ENCODE assay signal across 18 cellular contexts in genomic region chr1:43363935-43364525, GRCh38. TPM values are rescaled to one million over a fixed set of nuclear protein-coding genes. Genes with fewer than 3 reads are reported as not detected.
DNase-seq lines count a peak whose midpoint lies in the region; ATAC-seq, FAIRE-seq and TF ChIP-seq lines count a peak whose summit lies in the region.
"Had no signal": no experiment of that assay in that cellular context is flagged by ENCODE, and none has a peak within 500 bp of the region (broad histone marks: within the 10 kb centered on the region; RNA-seq: fewer than 3 reads in every experiment).

No MANE protein-coding gene starts in this region.

- peak overlapping the region; percentile 59 for H3K27ac Mint-ChIP-seq in activated naive CD4-positive, alpha-beta T cell treated with anti-CD3 and anti-CD28 coated beads, Interleukin-2, amount 10 ng/mL, durations not matched to agents 7 days and 5 days
- peak overlapping the region in 1 of 2 donors; percentile 94 for H3K27ac Mint-ChIP-seq in activated naive CD4-positive, alpha-beta T cell treated with anti-CD3 and anti-CD28 coated beads, Interleukin-2, amount 50 U/mL, for 72 hours

- POLR2A ChIA-PET in SK-N-SH (lab: Yijun Ruan, JAX) = interaction anchor here (0.6 kb wide), 1 partner anchor 288 kb away, joined by 3 read pairs; no protein-coding TSS in a partner anchor

- H3K79me2 ChIP-seq in Karpas-422 (ENCODE audit: low read length) (peaks cover 56% of the 10 kb centered on the region), SK-N-SH (ENCODE audit: insufficient read depth) (peaks cover 88% of the 10 kb centered on the region)

- no peak for TF ChIP-seq EP300 in SK-N-SH (IDR thresholded peaks at IDR 0.05; ENCODE audit: borderline replicate concordance in 1 of 2, low read depth in 1 of 2, low read length in 1 of 2)

- H3K4me3 ChIP-seq in Karpas-422 (ENCODE audit: low read length) = no peak overlapping the region
- H3K4me3 ChIP-seq in adipocyte (ENCODE audit: low read length) = no peak overlapping the region
- H3K4me3 ChIP-seq in small intestine (ENCODE audit: low read depth in 1 of 2, low read length in 2 of 2) = no peak overlapping the region
- H3K4me3 ChIP-seq in MG63 = no peak overlapping the region
- no peak overlapping the region for H3K4me3 ChIP-seq in SK-N-SH (ENCODE audit: low read depth in 2 of 2, low read length in 1 of 2)
- H3K4me3 ChIP-seq: body of pancreas, esophagus muscularis mucosa, right atrium auricular region, SK-N-MC had no signal

- H3K4me3 Mint-ChIP-seq in activated naive CD4-positive, alpha-beta T cell treated with anti-CD3 and anti-CD28 coated beads, Interleukin-2, amount 10 ng/mL, durations not matched to agents 7 days and 5 days = no peak overlapping the region

- H3K36me3 ChIP-seq in Karpas-422 (ENCODE audit: insufficient read depth, low read length) (peaks cover 46% of the 10 kb centered on the region), adipocyte (ENCODE audit: control insufficient read depth, insufficient read depth, low read length, severe bottlenecking) (peaks cover 49% of the 10 kb centered on the region), small intestine (ENCODE audit: control insufficient read depth in 2 of 2, insufficient read depth in 2 of 2, low read length in 2 of 2) (peaks cover 4 to 17% of the 10 kb centered on the region in 2 donors), MG63 (peaks cover 69% of the 10 kb centered on the region), SK-N-SH (replicated peaks in 1 of 2; ENCODE audit: control insufficient read depth in 1 of 2, insufficient read depth in 2 of 2, low read length in 1 of 2) (peaks cover 37 to 49% of the 10 kb centered on the region in 2 experiments)

- TF ChIP-seq RAD21 in SK-N-SH (IDR thresholded peaks at IDR 0.05; ENCODE audit: low read length) = no peak

- H3K9me3 Mint-ChIP-seq in activated naive CD4-positive, alpha-beta T cell treated with anti-CD3 and anti-CD28 coated beads, Interleukin-2, amount 10 ng/mL, durations not matched to agents 7 days and 5 days = no peaks in the 10 kb centered on the region
- no peaks in the 10 kb centered on the region for H3K9me3 Mint-ChIP-seq in activated naive CD4-positive, alpha-beta T cell treated with anti-CD3 and anti-CD28 coated beads, Interleukin-2, amount 50 U/mL, for 72 hours

- H3K4me1 Mint-ChIP-seq in activated naive CD4-positive, alpha-beta T cell treated with anti-CD3 and anti-CD28 coated beads, Interleukin-2, amount 10 ng/mL, durations not matched to agents 7 days and 5 days = peaks cover 75% of the 10 kb centered on the region

- H3K9me2 ChIP-seq in Karpas-422 (replicated peaks; ENCODE audit: insufficient read depth, low read length) (no peaks in the 10 kb centered on the region), SK-N-SH (no peaks in the 10 kb centered on the region)

- DNase-seq in activated naive CD4-positive, alpha-beta T cell treated with anti-CD3 and anti-CD28 coated beads, Interleukin-2, amount 10 ng/mL, durations not matched to agents 7 days and 5 days = no peak
- no peak for DNase-seq in activated naive CD4-positive, alpha-beta T cell treated with anti-CD3 and anti-CD28 coated beads, Interleukin-2, amount 50 U/mL, for 72 hours (ENCODE audit: low spot score in 2 of 2)
- peak; percentile 52 for DNase-seq in Karpas-422
- no peak for DNase-seq in adipocyte (ENCODE audit: low read depth)
- no peak for DNase-seq in small intestine
- DNase-seq in MG63 = no peak
- no peak for DNase-seq in SK-N-SH
- DNase-seq in substantia nigra (lab: John Stamatoyannopoulos, UW) = no peak
- DNase-seq: body of pancreas, dermis blood vessel endothelial cell, GOT3, NCI-H187 had no signal

- CTCF ChIA-PET in activated naive CD4-positive, alpha-beta T cell treated with anti-CD3 and anti-CD28 coated beads, Interleukin-2, amount 10 ng/mL, durations not matched to agents 7 days and 5 days (lab: Charles Lee) = no interaction called here
- CTCF ChIA-PET in SK-N-SH (lab: Yijun Ruan, JAX) = interaction anchor here (1.6 kb wide), 1 partner anchor 13 kb away, joined by 4 read pairs; no protein-coding TSS in a partner anchor

- no peak overlapping the region for H3K4me2 ChIP-seq in Karpas-422 (ENCODE audit: low read depth, low read length, poor library complexity, severe bottlenecking)
- H3K4me2 ChIP-seq in SK-N-SH = no peak overlapping the region

- H2AFZ ChIP-seq in Karpas-422 (ENCODE audit: low read length) = no peak overlapping the region
- no peak overlapping the region for H2AFZ ChIP-seq in SK-N-SH (ENCODE audit: low read depth)

- no peak for FAIRE-seq in small intestine (lab: Jason Lieb, UNC)
- FAIRE-seq: islet of Langerhans had no signal

- H3K4me1 ChIP-seq in Karpas-422 (ENCODE audit: low read length) (peaks cover 47% of the 10 kb centered on the region), adipocyte (ENCODE audit: control insufficient read depth, insufficient read depth, low read length) (peaks cover 35% of the 10 kb centered on the region), small intestine (ENCODE audit: control insufficient read depth in 2 of 2, insufficient read depth in 1 of 2, low read depth in 1 of 2, low read length in 1 of 2) (peaks cover 0 to 10% of the 10 kb centered on the region in 2 donors), SK-N-SH (ENCODE audit: control insufficient read depth in 1 of 2, insufficient read depth in 2 of 2, low read depth in 1 of 2, low read length in 1 of 2) (peaks cover 10 to 35% of the 10 kb centered on the region in 2 experiments; a peak in 3 of 4 replicates)

- H3K36me3 Mint-ChIP-seq in activated naive CD4-positive, alpha-beta T cell treated with anti-CD3 and anti-CD28 coated beads, Interleukin-2, amount 10 ng/mL, durations not matched to agents 7 days and 5 days = peaks cover 63% of the 10 kb centered on the region
- H3K36me3 Mint-ChIP-seq in activated naive CD4-positive, alpha-beta T cell treated with anti-CD3 and anti-CD28 coated beads, Interleukin-2, amount 50 U/mL, for 72 hours = peaks cover 57 to 60% of the 10 kb centered on the region in 2 donors

- H3K9ac ChIP-seq in Karpas-422 (ENCODE audit: low read length) (no peak overlapping the region), adipocyte (ENCODE audit: low read length) (peak overlapping the region; percentile 28), SK-N-SH (no peak overlapping the region)

- H3F3A ChIP-seq in SK-N-SH (replicated peaks; ENCODE audit: insufficient read depth) = peaks cover 32% of the 10 kb centered on the region

- 76 to 79% (median 78%) methylated on average over 5 of the region's 5 CpGs for WGBS in small intestine, 3 donors
- WGBS in SK-N-SH (ENCODE audit: low lambda C conversion rate) = 94% methylated on average over 4 of the region's 5 CpGs

- ATAC-seq in activated naive CD4-positive, alpha-beta T cell treated with anti-CD3 and anti-CD28 coated beads, Interleukin-2, amount 50 U/mL, for 72 hours = no peak
- ATAC-seq: body of pancreas had no signal

- no peaks in the 10 kb centered on the region for H3K9me3 ChIP-seq in Karpas-422 (ENCODE audit: low read length)
- no peaks in the 10 kb centered on the region for H3K9me3 ChIP-seq in adipocyte (ENCODE audit: control insufficient read depth, low read length)
- no peaks in the 10 kb centered on the region for H3K9me3 ChIP-seq in small intestine (ENCODE audit: control insufficient read depth, low read depth)
- H3K9me3 ChIP-seq in MG63 = no peaks in the 10 kb centered on the region
- H3K9me3 ChIP-seq in SK-N-SH = no peaks in the 10 kb centered on the region
- H3K9me3 ChIP-seq: body of pancreas, esophagus muscularis mucosa, right atrium auricular region had no signal

- no peaks in the 10 kb centered on the region for H3K27me3 Mint-ChIP-seq in activated naive CD4-positive, alpha-beta T cell treated with anti-CD3 and anti-CD28 coated beads, Interleukin-2, amount 10 ng/mL, durations not matched to agents 7 days and 5 days

- H3K27me3 ChIP-seq in Karpas-422 (ENCODE audit: low read length) (no peaks in the 10 kb centered on the region), adipocyte (replicated peaks; ENCODE audit: control insufficient read depth, insufficient read depth, low read length) (no peaks in the 10 kb centered on the region), small intestine (ENCODE audit: control insufficient read depth in 2 of 2, insufficient read depth in 2 of 2, low read length in 2 of 2) (no peaks in the 10 kb centered on the region), MG63 (no peaks in the 10 kb centered on the region), SK-N-SH (ENCODE audit: insufficient read depth) (no peaks in the 10 kb centered on the region)
- H3K27me3 ChIP-seq: body of pancreas, esophagus muscularis mucosa, right atrium auricular region had no signal

- H3K27ac ChIP-seq in Karpas-422 (ENCODE audit: low read length) (no peak overlapping the region), small intestine (ENCODE audit: low read depth in 1 of 2, low read length in 1 of 2) (peak overlapping the region; percentile 12 to 60), SK-N-SH (ENCODE audit: low read depth in 2 of 2, low read length in 1 of 2) (no peak overlapping the region; a peak in 1 of 4 replicates), substantia nigra (ENCODE audit: low read depth, low read length, poor library complexity, severe bottlenecking) (no peak overlapping the region)
- H3K27ac ChIP-seq: body of pancreas, esophagus muscularis mucosa, right atrium auricular region had no signal

- TF ChIP-seq CTCF in SK-N-SH (IDR thresholded peaks at IDR 0.05) = no peak

- H4K20me1 ChIP-seq in Karpas-422 (ENCODE audit: insufficient read depth, low read depth, low read length) = peaks cover 9% of the 10 kb centered on the region
- no peaks in the 10 kb centered on the region for H4K20me1 ChIP-seq in SK-N-SH (ENCODE audit: insufficient read depth)

RNA-seq across cellular contexts. Expression of gene ELOVL1, which starts 3.8 kb away (rescaled TPM):
- total RNA-seq in activated naive CD4-positive, alpha-beta T cell treated with anti-CD3 and anti-CD28 coated beads, Interleukin-2, amount 50 U/mL, for 72 hours = 10 to 100 TPM; 53.2 to 61.0 TPM
- 37.4 and 48.5 TPM in 2 replicates for total RNA-seq in Karpas-422 (2014; rRNA removed; shearing (Covaris generic); ENCODE audit: low replicate concordance)
- polyA plus RNA-seq in small intestine = 100 to 1,000 TPM in 1 of 3 donors, 10 to 100 TPM in 2; 60.6 to 105 (median 64.6) TPM
- total RNA-seq in MG63 (2014; rRNA removed; shearing (Covaris generic); ENCODE audit: low replicate concordance) = 101 and 118 TPM in 2 replicates
- 127 and 182 TPM in 2 replicates for polyA plus RNA-seq in SK-N-SH (2012; rRNA removed)
- polyA plus RNA-seq in SK-N-SH (2012; cell fraction: cytosol; rRNA removed) = 90.5 and 113 TPM in 2 replicates
- polyA plus RNA-seq in SK-N-SH (2012; cell fraction: nucleus; rRNA removed) = 75.9 and 117 TPM in 2 replicates

RNA-seq across cellular contexts. Expression of gene CDC20, which starts 5.2 kb away (rescaled TPM):
- total RNA-seq in activated naive CD4-positive, alpha-beta T cell treated with anti-CD3 and anti-CD28 coated beads, Interleukin-2, amount 50 U/mL, for 72 hours = 100 to 1,000 TPM; 127 to 328 TPM
- total RNA-seq in Karpas-422 (2014; rRNA removed; shearing (Covaris generic); ENCODE audit: low replicate concordance) = 96.9 and 141 TPM in 2 replicates
- polyA plus RNA-seq in small intestine (10 to 100 TPM in 1 of 3 donors, 1 to 10 TPM in 2; 3.8 to 62.2 (median 6.3) TPM), SK-N-SH (2012; rRNA removed) (56.1 and 82.7 TPM in 2 replicates)
- 152 and 260 TPM in 2 replicates for total RNA-seq in MG63 (2014; rRNA removed; shearing (Covaris generic); ENCODE audit: low replicate concordance)
- 36.0 and 52.4 TPM in 2 replicates for polyA plus RNA-seq in SK-N-SH (2012; cell fraction: cytosol; rRNA removed)
- 56.6 and 58.4 TPM in 2 replicates for polyA plus RNA-seq in SK-N-SH (2012; cell fraction: nucleus; rRNA removed)

RNA-seq across cellular contexts. Expression of gene MED8, which starts 25.6 kb away (rescaled TPM):
- total RNA-seq in activated naive CD4-positive, alpha-beta T cell treated with anti-CD3 and anti-CD28 coated beads, Interleukin-2, amount 50 U/mL, for 72 hours = 10 to 100 TPM; 32.8 to 53.9 TPM
- 42.5 and 50.7 TPM in 2 replicates for total RNA-seq in Karpas-422 (2014; rRNA removed; shearing (Covaris generic); ENCODE audit: low replicate concordance)
- polyA plus RNA-seq in small intestine (10 to 100 TPM; 36.6 to 40.3 (median 38.9) TPM), SK-N-SH (2012; rRNA removed) (33.7 and 42.9 TPM in 2 replicates)
- total RNA-seq in MG63 (2014; rRNA removed; shearing (Covaris generic); ENCODE audit: low replicate concordance) = 51.1 and 60.4 TPM in 2 replicates
- polyA plus RNA-seq in SK-N-SH (2012; cell fraction: cytosol; rRNA removed) = 36.8 and 38.5 TPM in 2 replicates
- polyA plus RNA-seq in SK-N-SH (2012; cell fraction: nucleus; rRNA removed) = 38.9 and 52.9 TPM in 2 replicates

RNA-seq across cellular contexts. Expression of gene SZT2, which starts 25.7 kb away (rescaled TPM):
- 10 to 100 TPM; 52.1 to 52.2 TPM for total RNA-seq in activated naive CD4-positive, alpha-beta T cell treated with anti-CD3 and anti-CD28 coated beads, Interleukin-2, amount 50 U/mL, for 72 hours
- total RNA-seq in Karpas-422 (2014; rRNA removed; shearing (Covaris generic); ENCODE audit: low replicate concordance) = 24.9 and 31.3 TPM in 2 replicates
- 10 to 100 TPM in 2 of 3 donors, 1 to 10 TPM in 1; 8.9 to 21.5 (median 16.5) TPM for polyA plus RNA-seq in small intestine
- total RNA-seq in MG63 (2014; rRNA removed; shearing (Covaris generic); ENCODE audit: low replicate concordance) = 2.5 and 4.9 TPM in 2 replicates
- 11.1 and 12.9 TPM in 2 replicates for polyA plus RNA-seq in SK-N-SH (2012; rRNA removed)
- 2.8 and 4.0 TPM in 2 replicates for polyA plus RNA-seq in SK-N-SH (2012; cell fraction: cytosol; rRNA removed)
- polyA plus RNA-seq in SK-N-SH (2012; cell fraction: nucleus; rRNA removed) = 52.0 and 57.1 TPM in 2 replicates

RNA-seq across cellular contexts. Expression of gene MPL, which starts 26.4 kb away (rescaled TPM):
- total RNA-seq in activated naive CD4-positive, alpha-beta T cell treated with anti-CD3 and anti-CD28 coated beads, Interleukin-2, amount 50 U/mL, for 72 hours = not detected
- total RNA-seq in Karpas-422 (2014; rRNA removed; shearing (Covaris generic); ENCODE audit: low replicate concordance) = not detected in 2 replicates
- polyA plus RNA-seq in small intestine (not detected), SK-N-SH (2012; rRNA removed) (not detected in 2 replicates)
- not detected in 2 replicates for total RNA-seq in MG63 (2014; rRNA removed; shearing (Covaris generic); ENCODE audit: low replicate concordance)
- polyA plus RNA-seq in SK-N-SH (2012; cell fraction: cytosol; rRNA removed) = not detected in 2 replicates
- polyA plus RNA-seq in SK-N-SH (2012; cell fraction: nucleus; rRNA removed) = not detected in 2 replicates
- total RNA-seq: body of pancreas, dermis blood vessel endothelial cell, NCI-H460 had no signal
- polyA plus RNA-seq: neural cell had no signal

Comparison
In these comparisons a context has a peak if more than half of its experiments do, and no peak if none do; other contexts are left out.
1. H3K27ac ChIP-seq: peak in small intestine (2 of 2); none in Karpas-422 (single experiment), SK-N-SH (0 of 2) and substantia nigra (single experiment).